In the genomic region with DNA sequence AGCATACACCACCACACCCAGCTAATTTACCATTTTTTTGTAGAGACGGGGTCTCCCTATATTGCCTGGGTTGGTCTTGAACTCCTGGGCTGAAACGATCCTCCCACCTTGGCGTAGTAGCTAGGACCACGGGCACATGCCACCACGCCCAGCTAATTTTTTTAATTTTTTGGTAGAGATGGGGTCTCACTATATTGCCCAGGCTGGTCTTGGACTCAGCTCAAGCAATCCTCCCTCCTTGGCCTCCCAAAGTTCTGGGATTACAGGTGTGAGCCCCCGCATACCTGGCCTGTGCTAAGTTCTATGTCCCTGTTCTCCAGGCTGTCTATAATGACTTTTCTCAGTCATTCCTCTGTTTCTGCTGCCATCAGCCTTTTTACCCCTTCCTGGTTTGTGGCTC, we compare ENCODE assay signal across 1 cellular context.
TF ChIP-seq lines count a peak whose summit lies in the region.

No MANE protein-coding gene starts in this region.

TF ChIP-seq in SK-N-SH treated with all-trans-retinoic acid at 6 μM for 48 hours, 23 proteins besides CTCF, POLR2A, EP300 and RAD21 (continued from another document):
- TF ChIP-seq, protein P1, sequence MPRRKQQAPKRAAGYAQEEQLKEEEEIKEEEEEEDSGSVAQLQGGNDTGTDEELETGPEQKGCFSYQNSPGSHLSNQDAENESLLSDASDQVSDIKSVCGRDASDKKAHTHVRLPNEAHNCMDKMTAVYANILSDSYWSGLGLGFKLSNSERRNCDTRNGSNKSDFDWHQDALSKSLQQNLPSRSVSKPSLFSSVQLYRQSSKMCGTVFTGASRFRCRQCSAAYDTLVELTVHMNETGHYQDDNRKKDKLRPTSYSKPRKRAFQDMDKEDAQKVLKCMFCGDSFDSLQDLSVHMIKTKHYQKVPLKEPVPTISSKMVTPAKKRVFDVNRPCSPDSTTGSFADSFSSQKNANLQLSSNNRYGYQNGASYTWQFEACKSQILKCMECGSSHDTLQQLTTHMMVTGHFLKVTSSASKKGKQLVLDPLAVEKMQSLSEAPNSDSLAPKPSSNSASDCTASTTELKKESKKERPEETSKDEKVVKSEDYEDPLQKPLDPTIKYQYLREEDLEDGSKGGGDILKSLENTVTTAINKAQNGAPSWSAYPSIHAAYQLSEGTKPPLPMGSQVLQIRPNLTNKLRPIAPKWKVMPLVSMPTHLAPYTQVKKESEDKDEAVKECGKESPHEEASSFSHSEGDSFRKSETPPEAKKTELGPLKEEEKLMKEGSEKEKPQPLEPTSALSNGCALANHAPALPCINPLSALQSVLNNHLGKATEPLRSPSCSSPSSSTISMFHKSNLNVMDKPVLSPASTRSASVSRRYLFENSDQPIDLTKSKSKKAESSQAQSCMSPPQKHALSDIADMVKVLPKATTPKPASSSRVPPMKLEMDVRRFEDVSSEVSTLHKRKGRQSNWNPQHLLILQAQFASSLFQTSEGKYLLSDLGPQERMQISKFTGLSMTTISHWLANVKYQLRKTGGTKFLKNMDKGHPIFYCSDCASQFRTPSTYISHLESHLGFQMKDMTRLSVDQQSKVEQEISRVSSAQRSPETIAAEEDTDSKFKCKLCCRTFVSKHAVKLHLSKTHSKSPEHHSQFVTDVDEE (CRISPR knock-in tag; IDR thresholded peaks at IDR 0.05), result no peak
- TF ChIP-seq PATZ1 (CRISPR knock-in tag; IDR thresholded peaks at IDR 0.05; ENCODE audit: borderline replicate concordance), result no peak
- no peak for TF ChIP-seq GLIS3 (CRISPR knock-in tag; IDR thresholded peaks at IDR 0.05)
- no peak for TF ChIP-seq SNAI2 (CRISPR knock-in tag; IDR thresholded peaks at IDR 0.05)
- no peak for TF ChIP-seq ARNTL (CRISPR knock-in tag; IDR thresholded peaks at IDR 0.05; ENCODE audit: borderline replicate concordance, low read depth)
- TF ChIP-seq CSDC2 (CRISPR knock-in tag; IDR thresholded peaks at IDR 0.05), result no peak
- TF ChIP-seq TOX (CRISPR knock-in tag; IDR thresholded peaks at IDR 0.05; ENCODE audit: borderline replicate concordance), result no peak
- TF ChIP-seq ESRRG (CRISPR knock-in tag; IDR thresholded peaks at IDR 0.05), result no peak
- TF ChIP-seq, protein P2, sequence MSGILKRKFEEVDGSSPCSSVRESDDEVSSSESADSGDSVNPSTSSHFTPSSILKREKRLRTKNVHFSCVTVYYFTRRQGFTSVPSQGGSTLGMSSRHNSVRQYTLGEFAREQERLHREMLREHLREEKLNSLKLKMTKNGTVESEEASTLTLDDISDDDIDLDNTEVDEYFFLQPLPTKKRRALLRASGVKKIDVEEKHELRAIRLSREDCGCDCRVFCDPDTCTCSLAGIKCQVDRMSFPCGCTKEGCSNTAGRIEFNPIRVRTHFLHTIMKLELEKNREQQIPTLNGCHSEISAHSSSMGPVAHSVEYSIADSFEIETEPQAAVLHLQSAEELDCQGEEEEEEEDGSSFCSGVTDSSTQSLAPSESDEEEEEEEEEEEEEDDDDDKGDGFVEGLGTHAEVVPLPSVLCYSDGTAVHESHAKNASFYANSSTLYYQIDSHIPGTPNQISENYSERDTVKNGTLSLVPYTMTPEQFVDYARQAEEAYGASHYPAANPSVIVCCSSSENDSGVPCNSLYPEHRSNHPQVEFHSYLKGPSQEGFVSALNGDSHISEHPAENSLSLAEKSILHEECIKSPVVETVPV (CRISPR knock-in tag; IDR thresholded peaks at IDR 0.05), result no peak
- no peak for TF ChIP-seq BACH2 (CRISPR knock-in tag; IDR thresholded peaks at IDR 0.05; ENCODE audit: borderline replicate concordance)
- no peak for TF ChIP-seq ZNF8 (CRISPR knock-in tag; IDR thresholded peaks at IDR 0.05)
- no peak for TF ChIP-seq ZFP30 (CRISPR knock-in tag; IDR thresholded peaks at IDR 0.05)
- TF ChIP-seq ZC3H10 (CRISPR knock-in tag; IDR thresholded peaks at IDR 0.05), result no peak
- no peak for TF ChIP-seq OSR1 (CRISPR knock-in tag; IDR thresholded peaks at IDR 0.05)
